8 cellular contexts compared by ENCODE assay signal in the genomic region with DNA sequence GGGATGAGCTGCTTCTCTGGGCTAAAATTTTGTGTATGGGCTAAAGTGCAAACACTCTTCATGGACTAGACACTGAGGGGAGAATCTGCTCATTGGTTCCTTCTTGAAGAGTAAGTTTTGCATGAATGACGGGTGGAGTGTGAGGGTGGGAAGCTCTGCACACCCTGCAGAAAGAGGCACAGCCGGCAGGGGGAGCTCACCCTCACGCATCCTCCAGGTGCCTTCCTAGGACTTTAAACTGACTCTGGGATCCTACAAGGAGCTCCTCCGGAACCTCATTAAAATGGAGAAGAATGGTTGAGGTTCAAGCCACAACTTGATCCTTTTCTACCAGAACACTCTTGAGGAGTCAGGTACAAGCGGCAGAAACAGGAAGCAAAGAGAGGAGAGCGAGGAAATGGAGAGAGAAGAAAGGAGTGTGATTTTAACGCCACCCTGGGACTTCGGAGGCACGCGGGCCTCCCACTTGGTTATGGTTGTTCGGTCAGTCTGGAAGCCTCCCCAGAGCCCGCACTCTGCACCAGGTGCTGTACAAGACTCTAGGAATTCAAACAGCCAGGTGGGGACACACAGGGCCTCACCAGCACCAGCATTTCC.
DNase-seq lines count a peak whose midpoint lies in the region; ATAC-seq and TF ChIP-seq lines count a peak whose summit lies in the region.

No MANE protein-coding gene starts in this region.

- TF ChIP-seq CTCF in Peyer's patch (IDR thresholded peaks at IDR 0.05), result peak; percentile 15 to 70 (median 59)
- TF ChIP-seq CTCF in MCF 10A (IDR thresholded peaks at IDR 0.05; ENCODE audit: unreplicated experiment), result peak; percentile 59

- peaks cover 0 to 15% (median 0%) of the 10 kb centered on the region in 3 donors for H3K36me3 ChIP-seq in Peyer's patch

- no peak overlapping the region for H3K4me3 ChIP-seq in Peyer's patch

- H3K36me3 Mint-ChIP-seq in MCF 10A (ENCODE audit: insufficient read depth, unreplicated experiment), result peaks cover 30% of the 10 kb centered on the region

- H3K4me3 Mint-ChIP-seq in MCF 10A (ENCODE audit: unreplicated experiment), result no peak overlapping the region

- ATAC-seq in Right ventricle myocardium superior (ENCODE audit: poor library complexity) (peak; percentile 51), HG03139 (IDR thresholded peaks at IDR 0.05; ENCODE audit: unreplicated experiment) (peak; percentile 65)

- no peak overlapping the region for H3K27ac Mint-ChIP-seq in MCF 10A (ENCODE audit: low read depth, unreplicated experiment)

- no peak for TF ChIP-seq POLR2A in Peyer's patch (IDR thresholded peaks at IDR 0.05)

- POLR2A ChIA-PET in MCF 10A (lab: Yijun Ruan, JAX), result interaction anchor here (0.5 to 1.0 kb wide), 3 partner anchors 11 to 239 kb away, joined by 3 to 4 read pairs (median 3); no protein-coding TSS in a partner anchor

- intact Hi-C loops in Right ventricle myocardium superior (cut with DNase I) (no loop called here), cardiac septum (cut with DNase I) (no loop called here), MCF 10A (cut with micrococcal nuclease) (loop anchor here (1.0 kb wide), 1 partner anchor 22 kb away; no protein-coding TSS in a partner anchor)

- peaks cover 0 to 7% (median 3%) of the 10 kb centered on the region in 4 donors for H3K4me1 ChIP-seq in Peyer's patch

- H3K9me3 Mint-ChIP-seq in MCF 10A (ENCODE audit: unreplicated experiment), result no peaks in the 10 kb centered on the region

- H3K27me3 Mint-ChIP-seq in MCF 10A (ENCODE audit: insufficient read depth, unreplicated experiment), result no peaks in the 10 kb centered on the region

- no peaks in the 10 kb centered on the region for H3K9me3 ChIP-seq in Peyer's patch

- DNase-seq in Right ventricle myocardium superior, result no peak
- no peak for DNase-seq in cardiac septum (ENCODE audit: low spot score)
- peak in 2 of 3 donors; percentile 66 to 74 for DNase-seq in Peyer's patch
- peak; percentile 54 for DNase-seq in MCF 10A (ENCODE audit: unreplicated experiment)
- DNase-seq in lung microvascular endothelial cell (ENCODE audit: low read depth in 2 of 2), result peak; percentile 41 to 45
- DNase-seq in occipital lobe (lab: John Stamatoyannopoulos, UW), result no peak
- DNase-seq in GDM1 (lab: John Stamatoyannopoulos, UW), result no peak

- no peaks in the 10 kb centered on the region for H3K4me1 Mint-ChIP-seq in MCF 10A (ENCODE audit: insufficient read depth, unreplicated experiment)

- CTCF ChIA-PET in MCF 10A (lab: Yijun Ruan, JAX), result interaction anchor here (0.6 to 2.3 kb wide), 19 partner anchors 8 to 456 kb away, joined by 3 to 29 read pairs (median 5); no protein-coding TSS in a partner anchor

- H3K27me3 ChIP-seq in Peyer's patch, result no peaks in the 10 kb centered on the region

- no peak overlapping the region for H3K27ac ChIP-seq in Peyer's patch

- no TSS peak for BruUV-seq in MCF 10A (replicated peaks; lab: Mats Ljungman, UMichigan)

Comparison
In these comparisons a context has a peak if more than half of its experiments do, and no peak if none do; other contexts are left out.
1. DNase-seq: peak in Peyer's patch (2 of 3), MCF 10A (single experiment) and lung microvascular endothelial cell (2 of 2); none in Right ventricle myocardium superior (single experiment), cardiac septum (single experiment), occipital lobe (single experiment) and GDM1 (single experiment).